Comparison of ENCODE assay signal across 8 cellular contexts in genomic region chr7:131105803-131106680, GRCh38.
DNase-seq lines count a peak whose midpoint lies in the region; ATAC-seq and TF ChIP-seq lines count a peak whose summit lies in the region.

No MANE protein-coding gene starts in this region.

- peaks cover 39% of the 10 kb centered on the region for H3K27me3 ChIP-seq in neural cell (ENCODE audit: insufficient read depth, low read depth, low read length)

- H3K27ac ChIP-seq in neural cell (ENCODE audit: low read length): peak overlapping the region; percentile 39

- TF ChIP-seq CTCF in fibroblast of pulmonary artery (IDR thresholded peaks at IDR 0.05; ENCODE audit: low read length, missing control alignments): no peak
- TF ChIP-seq CTCF in neural cell (IDR thresholded peaks at IDR 0.05; ENCODE audit: poor library complexity, severe bottlenecking): no peak

- no peaks in the 10 kb centered on the region for H3K27me3 Mint-ChIP-seq in activated T-helper 2 cell treated with anti-CD3 and anti-CD28 coated beads, Interferon-gamma antibody, Interleukin-2, Interleukin-4, amounts not matched to agents 10 μg/mL and 5 μg/mL and 100 μg/mL, durations not matched to agents 14 hours and 24 hours and 36 hours (ENCODE audit: low read depth)
- no peaks in the 10 kb centered on the region for H3K27me3 Mint-ChIP-seq in stimulated activated naive CD8-positive, alpha-beta T cell treated with anti-CD3 and anti-CD28 coated beads, Interleukin-15, amount 100 ng/mL, for 72 hours

- peak; percentile 94 for DNase-seq in CD1c-positive myeloid dendritic cell (ENCODE audit: extremely low spot score)
- peak; percentile 74 for DNase-seq in activated T-helper 2 cell treated with anti-CD3 and anti-CD28 coated beads, Interferon-gamma antibody, Interleukin-2, Interleukin-4, amounts not matched to agents 10 μg/mL and 5 μg/mL and 100 μg/mL, durations not matched to agents 14 hours and 24 hours and 36 hours (ENCODE audit: low spot score)
- peak; percentile 86 for DNase-seq in fibroblast of pulmonary artery (ENCODE audit: low read depth)
- peak; percentile 94 for DNase-seq in stimulated activated naive CD8-positive, alpha-beta T cell treated with anti-CD3 and anti-CD28 coated beads, Interleukin-15, amount 100 ng/mL, for 72 hours

- H3F3A ChIP-seq in neural cell (ENCODE audit: insufficient read depth, low read length, poor library complexity, severe bottlenecking): peaks cover 8% of the 10 kb centered on the region

- no peaks in the 10 kb centered on the region for H4K20me1 ChIP-seq in neural cell (ENCODE audit: insufficient read depth)

- peak overlapping the region; percentile 94 for H3K4me2 ChIP-seq in neural cell (ENCODE audit: low read length)

- peak overlapping the region; percentile 92 for H3K4me3 ChIP-seq in fibroblast of pulmonary artery (replicated peaks; ENCODE audit: low read depth, low read length)
- H3K4me3 ChIP-seq in neural cell (ENCODE audit: low read length): peak overlapping the region; percentile 94

- peak; percentile 41 for ATAC-seq in GM19324 (IDR thresholded peaks at IDR 0.05; ENCODE audit: low FRiP score, unreplicated experiment)
- peak; percentile 28 for ATAC-seq in HG03469 (IDR thresholded peaks at IDR 0.05; ENCODE audit: unreplicated experiment)
- ATAC-seq in stimulated activated naive CD8-positive, alpha-beta T cell treated with anti-CD3 and anti-CD28 coated beads, Interleukin-15, amount 100 ng/mL, for 72 hours: peak; percentile 71

- no peaks in the 10 kb centered on the region for H3K79me2 ChIP-seq in neural cell (replicated peaks; ENCODE audit: insufficient read depth, low read length)

- peaks cover 44% of the 10 kb centered on the region for H3K36me3 Mint-ChIP-seq in activated T-helper 2 cell treated with anti-CD3 and anti-CD28 coated beads, Interferon-gamma antibody, Interleukin-2, Interleukin-4, amounts not matched to agents 10 μg/mL and 5 μg/mL and 100 μg/mL, durations not matched to agents 14 hours and 24 hours and 36 hours (ENCODE audit: low read depth)

- H2AFZ ChIP-seq in neural cell (ENCODE audit: low read depth, low read length): peak overlapping the region; percentile 33

- TF ChIP-seq EP300 in neural cell (conservative IDR thresholded peaks at IDR 0.05; ENCODE audit: poor library complexity, severe bottlenecking): no peak

- H3K9me3 ChIP-seq in neural cell (ENCODE audit: low read length): no peaks in the 10 kb centered on the region

- peaks cover 50% of the 10 kb centered on the region for H3K4me1 Mint-ChIP-seq in activated T-helper 2 cell treated with anti-CD3 and anti-CD28 coated beads, Interferon-gamma antibody, Interleukin-2, Interleukin-4, amounts not matched to agents 10 μg/mL and 5 μg/mL and 100 μg/mL, durations not matched to agents 14 hours and 24 hours and 36 hours (ENCODE audit: low read depth)
- H3K4me1 Mint-ChIP-seq in stimulated activated naive CD8-positive, alpha-beta T cell treated with anti-CD3 and anti-CD28 coated beads, Interleukin-15, amount 100 ng/mL, for 72 hours: peaks cover 83% of the 10 kb centered on the region

- intact Hi-C loops in activated T-helper 2 cell treated with anti-CD3 and anti-CD28 coated beads, Interferon-gamma antibody, Interleukin-2, Interleukin-4, amounts not matched to agents 10 μg/mL and 5 μg/mL and 100 μg/mL, durations not matched to agents 14 hours and 24 hours and 36 hours (cut with micrococcal nuclease): loop anchor here (2.0 to 5.0 kb wide), 2 partner anchors 145 to 261 kb away; no protein-coding TSS in a partner anchor

- TF ChIP-seq RAD21 in neural cell (conservative IDR thresholded peaks at IDR 0.05): peak; percentile 53

- no peaks in the 10 kb centered on the region for H3K9me2 ChIP-seq in neural cell (ENCODE audit: insufficient read depth, low read length)

- H3K36me3 ChIP-seq in neural cell (ENCODE audit: insufficient read depth, low read length): no peaks in the 10 kb centered on the region

- H3K4me3 Mint-ChIP-seq in activated T-helper 2 cell treated with anti-CD3 and anti-CD28 coated beads, Interferon-gamma antibody, Interleukin-2, Interleukin-4, amounts not matched to agents 10 μg/mL and 5 μg/mL and 100 μg/mL, durations not matched to agents 14 hours and 24 hours and 36 hours (ENCODE audit: low read depth): peak overlapping the region; percentile 98
- H3K4me3 Mint-ChIP-seq in stimulated activated naive CD8-positive, alpha-beta T cell treated with anti-CD3 and anti-CD28 coated beads, Interleukin-15, amount 100 ng/mL, for 72 hours: peak overlapping the region; percentile 94 to 98

- no peaks in the 10 kb centered on the region for H3K9me3 Mint-ChIP-seq in activated T-helper 2 cell treated with anti-CD3 and anti-CD28 coated beads, Interferon-gamma antibody, Interleukin-2, Interleukin-4, amounts not matched to agents 10 μg/mL and 5 μg/mL and 100 μg/mL, durations not matched to agents 14 hours and 24 hours and 36 hours
- no peaks in the 10 kb centered on the region for H3K9me3 Mint-ChIP-seq in stimulated activated naive CD8-positive, alpha-beta T cell treated with anti-CD3 and anti-CD28 coated beads, Interleukin-15, amount 100 ng/mL, for 72 hours

- H3K9ac ChIP-seq in neural cell (ENCODE audit: low read length): peak overlapping the region; percentile 68

- H3K27ac Mint-ChIP-seq in activated T-helper 2 cell treated with anti-CD3 and anti-CD28 coated beads, Interferon-gamma antibody, Interleukin-2, Interleukin-4, amounts not matched to agents 10 μg/mL and 5 μg/mL and 100 μg/mL, durations not matched to agents 14 hours and 24 hours and 36 hours: peak overlapping the region; percentile 97
- peak overlapping the region; percentile 100 for H3K27ac Mint-ChIP-seq in stimulated activated naive CD8-positive, alpha-beta T cell treated with anti-CD3 and anti-CD28 coated beads, Interleukin-15, amount 100 ng/mL, for 72 hours

TF ChIP-seq in PFSK-1, 5 proteins besides CTCF, POLR2A, EP300 and RAD21 (continues in another document):
- TF ChIP-seq SIN3A (IDR thresholded peaks at IDR 0.05; ENCODE audit: borderline replicate concordance, insufficient read depth, low read length) (peak; percentile 88; the same call in 1 of the 2 replicates), POLR2AphosphoS5 (IDR thresholded peaks at IDR 0.05; ENCODE audit: low read depth, low read length) (no peak), FOXP2 (optimal IDR thresholded peaks at IDR 0.05; ENCODE audit: borderline replicate concordance, extremely low read depth, extremely low read length, insufficient read depth) (peak; percentile 39), REST (IDR thresholded peaks at IDR 0.05; ENCODE audit: insufficient read depth in 1 of 2, low read depth in 2 of 2, low read length in 2 of 2) (no peak)

TF ChIP-seq in neural cell, 6 proteins besides CTCF, POLR2A, EP300 and RAD21:
- TF ChIP-seq EZH2 (IDR thresholded peaks at IDR 0.05; ENCODE audit: borderline replicate concordance, insufficient read depth, low read length, poor library complexity, severe bottlenecking) (no peak), MXI1 (conservative IDR thresholded peaks at IDR 0.05; ENCODE audit: poor library complexity, severe bottlenecking) (peak; percentile 87), REST (IDR thresholded peaks at IDR 0.05; ENCODE audit: borderline replicate concordance) (no peak), SMC3 (conservative IDR thresholded peaks at IDR 0.05; ENCODE audit: poor library complexity) (peak; percentile 44), POLR2AphosphoS5 (IDR thresholded peaks at IDR 0.05) (peak; percentile 37)
TF ChIP-seq in neural cell: peak in this region for 3.

Comparison
In these comparisons a context has a peak if more than half of its experiments do, and no peak if none do; other contexts are left out.
1. Peak in every context shown above with its lines: DNase-seq, ATAC-seq, H3K4me3 ChIP-seq and H3K27ac ChIP-seq.